In the genomic region with DNA sequence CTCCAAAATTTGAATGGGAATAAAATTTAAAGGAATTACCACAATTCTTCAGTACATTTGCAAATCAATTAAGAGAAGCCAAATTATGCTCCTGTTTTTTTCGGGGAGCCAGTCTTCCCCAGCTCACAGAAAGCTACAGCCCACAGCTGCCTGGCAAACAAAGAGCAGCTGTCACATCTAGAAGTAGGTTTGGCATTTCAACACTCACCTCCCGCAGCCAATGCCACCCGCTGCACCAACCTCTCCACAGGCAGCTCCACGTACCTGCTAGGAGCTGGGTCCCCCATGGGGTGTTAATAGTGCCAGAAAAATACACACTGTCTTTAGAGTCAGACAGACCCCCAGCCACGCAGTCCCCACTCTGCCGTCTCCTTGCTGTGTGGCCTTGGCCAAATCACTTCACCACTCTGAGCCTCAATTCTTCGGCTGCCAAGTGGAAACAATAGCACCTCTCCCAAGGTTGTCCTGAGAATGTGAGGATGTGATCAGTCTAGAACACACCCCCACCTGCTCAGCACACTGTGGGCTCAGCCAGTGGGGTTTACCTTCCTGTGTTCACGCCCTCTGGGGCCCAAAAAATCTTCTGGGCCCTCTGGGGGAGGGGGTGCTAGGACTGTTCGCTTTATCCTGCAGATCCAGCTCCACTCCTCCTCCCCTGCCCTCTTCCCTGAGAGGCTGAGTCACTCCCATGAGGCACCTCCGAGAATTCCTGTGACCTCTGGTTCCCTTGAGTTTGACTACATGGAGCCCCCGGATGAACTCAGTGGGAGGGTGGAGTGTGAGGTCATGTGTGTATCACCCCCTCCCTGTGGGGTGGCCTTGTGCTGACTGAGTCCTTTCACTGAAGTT, we compare ENCODE assay signal across 17 cellular contexts.
A peak's percentile ranks its signal among the peaks of the same experiment; 100 is the strongest.
DNase-seq lines count a peak whose midpoint lies in the region; ATAC-seq and TF ChIP-seq lines count a peak whose summit lies in the region.
"Had no signal": no experiment of that assay in that cellular context is flagged by ENCODE, and none has a peak within 500 bp of the region (broad histone marks: within the 10 kb centered on the region; RNA-seq: fewer than 3 reads in every experiment).

No MANE protein-coding gene starts in this region.

- intact Hi-C loops in Right ventricle myocardium superior (cut with DNase I), result no loop called here

- no peak for TF ChIP-seq CTCF in foreskin keratinocyte (conservative IDR thresholded peaks at IDR 0.05)

- H3K36me3 ChIP-seq in MG63, result no peaks in the 10 kb centered on the region
- H3K36me3 ChIP-seq: neural progenitor cell, Peyer's patch had no signal

- no peak overlapping the region for H3K27ac ChIP-seq in foreskin keratinocyte
- H3K27ac ChIP-seq: coronary artery, neural progenitor cell, Peyer's patch had no signal

- H3K4me3 ChIP-seq in MG63, result no peak overlapping the region
- H3K4me3 ChIP-seq: coronary artery, neural progenitor cell, Peyer's patch had no signal

- H3K27me3 ChIP-seq in MG63, result no peaks in the 10 kb centered on the region
- no peaks in the 10 kb centered on the region for H3K27me3 ChIP-seq in foreskin keratinocyte
- H3K27me3 ChIP-seq: neural progenitor cell, Peyer's patch had no signal

- no peaks in the 10 kb centered on the region for H3K4me1 ChIP-seq in foreskin keratinocyte
- H3K4me1 ChIP-seq: Peyer's patch had no signal

- DNase-seq in Daoy (ENCODE audit: low read depth) (peak; percentile 68), MG63 (peak; percentile 23), NCI-H69 (lab: John Stamatoyannopoulos, UW) (peak; percentile 93), foreskin keratinocyte (no peak), ecto neural progenitor cell (ENCODE audit: low spot score) (no peak), Right ventricle myocardium superior (no peak)
- DNase-seq: activated CD8-positive, alpha-beta memory T cell treated with anti-CD3 and anti-CD28 coated beads for 24 hours; glutamatergic neuron; NCI-H446 treated with DMSO at 0.1 percent for 48 hours; Peyer's patch; right cardiac atrium; stimulated activated CD4-positive, alpha-beta T cell treated with anti-CD3 and anti-CD28 coated beads, Interleukin-1b, Interleukin-23, amount 100 ng/mL, for 48 hours; SW 1271 had no signal

- ATAC-seq in foreskin keratinocyte (peak; percentile 14), GM18511 (IDR thresholded peaks at IDR 0.05; ENCODE audit: unreplicated experiment) (no peak), HG02884 (IDR thresholded peaks at IDR 0.05; ENCODE audit: unreplicated experiment) (no peak), Right ventricle myocardium superior (ENCODE audit: poor library complexity) (no peak)
- ATAC-seq: right cardiac atrium had no signal

- no peaks in the 10 kb centered on the region for H3K9me3 ChIP-seq in MG63
- H3K9me3 ChIP-seq: Peyer's patch had no signal

Comparison
In these comparisons a context has a peak if more than half of its experiments do, and no peak if none do; other contexts are left out.
1. DNase-seq: peak in Daoy (single experiment), MG63 (single experiment) and NCI-H69 (single experiment); none in foreskin keratinocyte (0 of 2), ecto neural progenitor cell (single experiment) and Right ventricle myocardium superior (single experiment).